In the genomic region with DNA sequence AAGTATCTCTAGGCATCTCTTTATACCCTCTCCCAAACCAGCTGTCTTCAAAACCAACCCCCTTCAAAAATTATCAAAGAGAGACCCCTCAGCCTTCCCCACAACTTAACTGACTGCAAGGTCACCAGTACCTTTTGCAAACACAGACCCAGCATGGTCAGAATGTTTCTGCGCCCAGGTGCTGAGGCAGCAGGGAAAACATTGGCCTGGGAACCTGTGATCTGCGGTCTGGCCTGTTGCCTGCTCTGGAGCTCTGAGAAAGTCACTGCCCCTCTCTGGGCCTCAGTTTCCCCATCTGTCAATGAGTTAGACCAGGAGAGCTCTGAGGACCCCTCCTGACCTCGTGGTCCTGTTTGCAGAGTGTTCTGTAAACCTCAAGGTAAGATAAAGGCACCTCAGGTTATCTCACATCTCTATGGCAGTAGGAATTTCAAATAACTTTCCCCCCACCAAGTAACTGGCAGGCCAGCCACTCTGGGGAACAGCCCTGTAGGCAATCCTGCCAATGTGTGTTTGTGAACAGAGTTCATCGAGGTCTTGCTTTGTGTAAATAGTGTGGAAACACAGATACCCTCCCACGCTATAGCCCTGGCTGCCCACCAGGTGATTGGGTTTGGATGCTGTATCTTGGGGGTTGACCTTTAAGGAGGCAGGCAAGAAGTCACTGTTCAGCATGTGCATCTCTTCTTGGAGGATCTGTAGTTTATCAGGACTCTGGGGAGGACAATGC, we compare ENCODE assay signal across 15 cellular contexts.
"Had no signal": no experiment of that assay in that cellular context is flagged by ENCODE, and none has a peak within 500 bp of the region (broad histone marks: within the 10 kb centered on the region; RNA-seq: fewer than 3 reads in every experiment).

No MANE protein-coding gene starts in this region.

- H3K4me3 Mint-ChIP-seq: activated naive CD4-positive, alpha-beta T cell treated with anti-CD3 and anti-CD28 coated beads for 36 hours; activated T-helper 17 cell treated with anti-CD3 and anti-CD28 coated beads, Interleukin-2, amount 50 U/mL, for 72 hours had no signal

- H3K4me1 Mint-ChIP-seq: activated T-helper 17 cell treated with anti-CD3 and anti-CD28 coated beads, Interleukin-2, amount 50 U/mL, for 72 hours had no signal

- H3K36me3 ChIP-seq: gastrocnemius medialis, heart right ventricle, lower lobe of right lung, suprapubic skin had no signal

- H3K27ac Mint-ChIP-seq: activated naive CD4-positive, alpha-beta T cell treated with anti-CD3 and anti-CD28 coated beads for 36 hours; activated T-helper 17 cell treated with anti-CD3 and anti-CD28 coated beads, Interleukin-2, amount 50 U/mL, for 72 hours had no signal

- H3K9me3 Mint-ChIP-seq: activated naive CD4-positive, alpha-beta T cell treated with anti-CD3 and anti-CD28 coated beads for 36 hours; activated T-helper 17 cell treated with anti-CD3 and anti-CD28 coated beads, Interleukin-2, amount 50 U/mL, for 72 hours had no signal

- H3K27ac ChIP-seq: dorsolateral prefrontal cortex, gastrocnemius medialis, heart right ventricle, skin epidermis, suprapubic skin had no signal

- H3K4me3 ChIP-seq: dorsolateral prefrontal cortex, gastrocnemius medialis, heart right ventricle, lower lobe of right lung, skin epidermis, suprapubic skin had no signal

- ATAC-seq: activated CD4-positive, CD25-positive, alpha-beta regulatory T cell treated with anti-CD3 and anti-CD28 coated beads, Interleukin-2, amount 50 U/mL, for 24 hours; activated T-helper 17 cell treated with anti-CD3 and anti-CD28 coated beads, Interleukin-2, amount 50 U/mL, for 72 hours; gastrocnemius medialis; heart right ventricle had no signal

- DNase-seq: activated naive CD4-positive, alpha-beta T cell treated with anti-CD3 and anti-CD28 coated beads for 36 hours; dorsolateral prefrontal cortex; erythroblast; gastrocnemius medialis; heart right ventricle; lower lobe of right lung; nucleus accumbens; stimulated activated CD4-positive, alpha-beta T cell treated with anti-CD3 and anti-CD28 coated beads, Interleukin-15, amount 100 ng/mL, for 24 hours; stimulated activated CD4-positive, alpha-beta T cell treated with anti-CD3 and anti-CD28 coated beads, Interleukin-4, amount 100 ng/mL, for 24 hours; stimulated activated naive CD4-positive, alpha-beta T cell treated with Interleukin-2 at 50 U/mL for 16 hours; T-helper 9 cell had no signal

- H3K9me3 ChIP-seq: gastrocnemius medialis, heart right ventricle, lower lobe of right lung, suprapubic skin had no signal
